ENCODE assay signal across 8 cellular contexts in the genomic region with DNA sequence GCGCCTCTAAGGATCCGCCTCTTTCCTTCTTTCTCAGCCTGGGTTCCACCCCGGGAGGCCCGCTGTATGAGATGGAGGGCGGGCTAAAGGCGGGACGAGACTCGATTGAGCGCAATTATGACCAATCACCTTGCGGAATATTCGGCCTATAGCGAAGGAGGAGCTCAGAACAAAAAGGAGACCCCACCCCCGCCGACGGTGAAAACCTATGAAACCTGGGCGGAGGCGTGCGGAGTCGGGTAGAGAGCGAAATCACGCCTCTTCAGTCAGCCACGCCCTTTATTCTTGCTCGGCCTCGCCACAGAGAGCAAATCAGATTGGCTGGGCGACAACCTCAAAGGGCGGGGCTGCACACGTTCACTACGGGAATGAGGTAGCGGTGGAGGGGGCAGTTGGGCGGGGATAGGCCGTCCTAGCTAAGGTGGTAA. TPM values are rescaled to one million over a fixed set of nuclear protein-coding genes. Genes with fewer than 3 reads are reported as not detected.
A peak's percentile ranks its signal among the peaks of the same experiment; 100 is the strongest.
DNase-seq lines count a peak whose midpoint lies in the region; ATAC-seq and TF ChIP-seq lines count a peak whose summit lies in the region.

No MANE protein-coding gene starts in this region.

- H3K36me3 ChIP-seq in ectodermal cell (ENCODE audit: control insufficient read depth, insufficient read depth, low read length) (no peaks in the 10 kb centered on the region), lower lobe of right lung (peaks cover 32% of the 10 kb centered on the region)

- peak overlapping the region; percentile 91 for H3K27ac ChIP-seq in ectodermal cell (ENCODE audit: insufficient read depth, low read depth, low read length, poor library complexity, severe bottlenecking)
- peak overlapping the region; percentile 98 for H3K27ac ChIP-seq in lower lobe of right lung

- ATAC-seq in GM19452 (IDR thresholded peaks at IDR 0.05; ENCODE audit: unreplicated experiment) (peak; percentile 84), HG03575 (IDR thresholded peaks at IDR 0.05; ENCODE audit: extremely low read depth, insufficient number of reproducible peaks, low FRiP score, unreplicated experiment) (peak; percentile 56), lower lobe of right lung (peak; percentile 92 to 94)
- peak; percentile 86 for ATAC-seq in activated CD8-positive, alpha-beta T cell treated with anti-CD3 and anti-CD28 coated beads, Interleukin-2, amount 10 ng/mL, durations not matched to agents 7 days and 5 days

- no peak for TF ChIP-seq CTCF in lower lobe of right lung (IDR thresholded peaks at IDR 0.05)

- WGBS in ectodermal cell, 2 experiments = 0 to 1% methylated on average over 31 of the region's 31 CpGs

- peaks cover 57% of the 10 kb centered on the region for H3K36me3 Mint-ChIP-seq in activated CD8-positive, alpha-beta T cell treated with anti-CD3 and anti-CD28 coated beads, Interleukin-2, amount 10 ng/mL, durations not matched to agents 7 days and 5 days (ENCODE audit: low read depth)

- intact Hi-C loops in lower lobe of right lung (cut with DNase I) = no loop called here

- H3K9me3 ChIP-seq in ectodermal cell (ENCODE audit: control insufficient read depth, low read length) (no peaks in the 10 kb centered on the region), lower lobe of right lung (no peaks in the 10 kb centered on the region)

- H3K27me3 Mint-ChIP-seq in activated CD8-positive, alpha-beta T cell treated with anti-CD3 and anti-CD28 coated beads, Interleukin-2, amount 10 ng/mL, durations not matched to agents 7 days and 5 days (ENCODE audit: low read depth) = no peaks in the 10 kb centered on the region

- H3K4me1 ChIP-seq in ectodermal cell (ENCODE audit: control insufficient read depth, insufficient read depth, low read length) (no peaks in the 10 kb centered on the region), lower lobe of right lung (peaks cover 24% of the 10 kb centered on the region)

- H3K4me1 Mint-ChIP-seq in activated CD8-positive, alpha-beta T cell treated with anti-CD3 and anti-CD28 coated beads, Interleukin-2, amount 10 ng/mL, durations not matched to agents 7 days and 5 days (ENCODE audit: low read depth) = peaks cover 39% of the 10 kb centered on the region

- peak; percentile 97 for DNase-seq in CD1c-positive myeloid dendritic cell (ENCODE audit: extremely low spot score)
- DNase-seq in NCI-H82 treated with DMSO at 0.1 percent for 48 hours (lab: John Stamatoyannopoulos, UW; ENCODE audit: unreplicated experiment) = peak; percentile 99
- peak; percentile 97 for DNase-seq in activated CD8-positive, alpha-beta T cell treated with anti-CD3 and anti-CD28 coated beads, Interleukin-2, amount 10 ng/mL, durations not matched to agents 7 days and 5 days
- DNase-seq in lower lobe of right lung = peak; percentile 98
- peak; percentile 87 to 95 (median 90) for DNase-seq in stimulated activated CD4-positive, alpha-beta T cell treated with anti-CD3 and anti-CD28 coated beads, TNF-alpha, amount 100 ng/mL, for 1 hour (ENCODE audit: low read depth in 3 of 3, low spot score in 1 of 3)

- CTCF ChIA-PET in activated CD8-positive, alpha-beta T cell treated with anti-CD3 and anti-CD28 coated beads, Interleukin-2, amount 10 ng/mL, durations not matched to agents 7 days and 5 days (lab: Charles Lee) = interaction anchor here (1.0 to 2.1 kb wide), 3 partner anchors 23 to 166 kb away, joined by 4 to 10 read pairs (median 5); no protein-coding TSS in a partner anchor

- POLR2A ChIA-PET in activated CD8-positive, alpha-beta T cell treated with anti-CD3 and anti-CD28 coated beads, Interleukin-2, amount 10 ng/mL, durations not matched to agents 7 days and 5 days (lab: Charles Lee) = interaction anchor here (0.8 to 4.4 kb wide), 7 partner anchors 12 to 305 kb away, joined by 3 to 42 read pairs (median 5); partner anchors contain the start of genes NDUFB11, RBM10 and USP11

- no peaks in the 10 kb centered on the region for H3K27me3 ChIP-seq in ectodermal cell (ENCODE audit: control insufficient read depth, insufficient read depth, low read length, poor library complexity, severe bottlenecking)
- no peaks in the 10 kb centered on the region for H3K27me3 ChIP-seq in lower lobe of right lung (ENCODE audit: low read depth)

- H3K4me3 Mint-ChIP-seq in activated CD8-positive, alpha-beta T cell treated with anti-CD3 and anti-CD28 coated beads, Interleukin-2, amount 10 ng/mL, durations not matched to agents 7 days and 5 days = peak overlapping the region; percentile 85

- peak overlapping the region; percentile 71 for H3K4me3 ChIP-seq in ectodermal cell (ENCODE audit: insufficient read depth, low read depth, low read length)
- H3K4me3 ChIP-seq in lower lobe of right lung = peak overlapping the region; percentile 66

- H3K9me3 Mint-ChIP-seq in activated CD8-positive, alpha-beta T cell treated with anti-CD3 and anti-CD28 coated beads, Interleukin-2, amount 10 ng/mL, durations not matched to agents 7 days and 5 days (ENCODE audit: insufficient read depth) = no peaks in the 10 kb centered on the region

- H3K27ac Mint-ChIP-seq in activated CD8-positive, alpha-beta T cell treated with anti-CD3 and anti-CD28 coated beads, Interleukin-2, amount 10 ng/mL, durations not matched to agents 7 days and 5 days = peak overlapping the region; percentile 99

RNA-seq across cellular contexts. Expression of gene CDK16, which starts 0.6 kb away (rescaled TPM):
- 10 to 100 TPM; 64.3 to 74.7 TPM for total RNA-seq in activated CD8-positive, alpha-beta T cell treated with anti-CD3 and anti-CD28 coated beads, Interleukin-2, amount 10 ng/mL, durations not matched to agents 7 days and 5 days
- polyA plus RNA-seq in ectodermal cell (2013, experiment 1 of 4) = 145 TPM
- 150 TPM for polyA plus RNA-seq in ectodermal cell (2013, experiment 2 of 4)
- polyA plus RNA-seq in ectodermal cell (2013, experiment 3 of 4) = 139 TPM
- 151 TPM for polyA plus RNA-seq in ectodermal cell (2013, experiment 4 of 4)
- 59.2 TPM for total RNA-seq in lower lobe of right lung

RNA-seq across cellular contexts. Expression of gene USP11, which starts 14.9 kb away (rescaled TPM):
- 10 to 100 TPM; 55.3 to 60.9 TPM for total RNA-seq in activated CD8-positive, alpha-beta T cell treated with anti-CD3 and anti-CD28 coated beads, Interleukin-2, amount 10 ng/mL, durations not matched to agents 7 days and 5 days
- polyA plus RNA-seq in ectodermal cell (2013, experiment 1 of 4) = 124 TPM
- polyA plus RNA-seq in ectodermal cell (2013, experiment 2 of 4) = 138 TPM
- 102 TPM for polyA plus RNA-seq in ectodermal cell (2013, experiment 3 of 4)
- 108 TPM for polyA plus RNA-seq in ectodermal cell (2013, experiment 4 of 4)
- total RNA-seq in lower lobe of right lung = 52.9 TPM

RNA-seq across cellular contexts. Expression of gene UBA1, which starts 24.2 kb away (rescaled TPM):
- total RNA-seq in activated CD8-positive, alpha-beta T cell treated with anti-CD3 and anti-CD28 coated beads, Interleukin-2, amount 10 ng/mL, durations not matched to agents 7 days and 5 days = 100 to 1,000 TPM; 186 to 189 TPM
- polyA plus RNA-seq in ectodermal cell (2013, experiment 1 of 4) = 360 TPM
- 370 TPM for polyA plus RNA-seq in ectodermal cell (2013, experiment 2 of 4)
- polyA plus RNA-seq in ectodermal cell (2013, experiment 3 of 4) = 262 TPM
- 287 TPM for polyA plus RNA-seq in ectodermal cell (2013, experiment 4 of 4)
- total RNA-seq in lower lobe of right lung = 152 TPM

Comparison
In these comparisons a context has a peak if more than half of its experiments do, and no peak if none do; other contexts are left out.
1. Peak in every context shown above with its lines: DNase-seq, ATAC-seq, H3K4me3 ChIP-seq and H3K27ac ChIP-seq.